21 cellular contexts compared by ENCODE assay signal in the genomic region with DNA sequence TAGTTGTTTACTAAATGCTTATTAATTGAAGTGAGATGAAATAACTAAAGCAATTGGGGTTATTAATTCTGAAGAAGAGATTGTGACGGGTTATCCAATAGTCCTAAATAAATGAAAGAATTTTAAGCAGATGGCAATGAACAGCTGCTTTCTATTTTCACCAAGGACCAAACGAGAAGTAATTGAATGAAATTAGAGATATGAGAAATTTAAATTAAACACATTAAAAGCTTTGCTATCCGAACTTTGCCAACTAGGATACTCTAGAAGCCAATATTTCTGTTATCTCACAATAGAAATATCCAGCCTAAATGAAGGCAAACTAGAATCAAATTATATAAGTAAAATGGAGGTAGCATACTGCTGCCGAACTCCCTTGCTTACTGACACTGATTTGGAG.
"Had no signal": no experiment of that assay in that cellular context is flagged by ENCODE, and none has a peak within 500 bp of the region (broad histone marks: within the 10 kb centered on the region; RNA-seq: fewer than 3 reads in every experiment).

No MANE protein-coding gene starts in this region.

- H3K9me3 ChIP-seq: MG63, Peyer's patch, SJCRH30 had no signal

- H3K36me3 ChIP-seq: MG63, Peyer's patch, SJCRH30 had no signal

- ATAC-seq: HepG2, Right ventricle myocardium inferior, T-cell had no signal

- H3K27ac ChIP-seq: PC-9, Peyer's patch, SJCRH30 had no signal

- DNase-seq: IMR-90, Karpas-422, KG1, MG63, NCI-H1092, NCI-H1105 treated with DMSO at 0.1 percent for 48 hours, NCI-H1417 treated with DMSO at 0.1 percent for 48 hours, NCI-H146, NCI-H187 treated with DMSO at 0.1 percent for 48 hours, NCI-H2081, NCI-H2107, NCI-H526 treated with DMSO at 0.1 percent for 48 hours, NCI-H748 treated with DMSO at 0.1 percent for 48 hours, PC-9, Peyer's patch, SHP77 treated with DMSO at 0.1 percent for 48 hours, SJCRH30, SW 1271, T-cell had no signal

- H3K4me3 ChIP-seq: MG63, PC-9, Peyer's patch, SJCRH30 had no signal

- H3K27me3 ChIP-seq: MG63, Peyer's patch, SJCRH30 had no signal

- H2AFZ ChIP-seq: PC-9 had no signal

- H3K4me1 ChIP-seq: Peyer's patch, SJCRH30 had no signal

- H3K4me2 ChIP-seq: PC-9 had no signal

- FAIRE-seq: HepG2 had no signal
